11 cellular contexts compared by ENCODE assay signal in the genomic region with DNA sequence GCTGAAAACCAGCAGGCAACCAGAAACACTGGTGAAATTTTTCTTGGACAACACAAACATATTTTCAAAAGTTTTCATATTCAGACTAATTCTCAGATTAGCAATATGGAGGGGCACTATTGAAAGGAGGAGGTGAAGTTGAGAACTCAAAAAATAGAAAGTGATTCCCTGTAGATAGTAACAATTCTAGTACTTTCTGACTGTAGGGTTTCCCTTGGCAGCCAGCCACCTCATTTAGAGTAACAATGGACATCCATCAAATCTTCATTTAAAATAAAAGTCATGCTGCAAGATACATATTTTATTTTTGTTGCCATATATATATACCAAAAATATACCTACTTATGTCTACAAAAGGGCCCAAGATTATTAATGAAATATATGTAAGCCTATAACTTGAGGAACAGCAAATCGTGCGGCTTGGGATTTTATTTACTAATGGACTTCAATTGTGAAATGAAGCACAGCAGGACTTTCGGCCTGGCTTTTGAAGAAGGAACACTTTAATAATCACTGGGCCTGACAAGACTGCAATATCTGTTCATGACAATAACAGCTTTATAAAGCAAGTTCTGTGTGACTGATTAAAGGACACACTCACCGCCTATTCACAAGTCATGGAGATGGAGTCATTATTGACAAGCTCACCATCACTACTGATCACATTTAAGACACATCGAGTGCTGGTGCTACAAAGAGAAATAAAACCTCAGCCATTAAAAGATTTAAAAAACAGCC. TPM values are rescaled to one million over a fixed set of nuclear protein-coding genes. Genes with fewer than 3 reads are reported as not detected.
DNase-seq lines count a peak whose midpoint lies in the region; ATAC-seq lines count a peak whose summit lies in the region.
"Had no signal": no experiment of that assay in that cellular context is flagged by ENCODE, and none has a peak within 500 bp of the region (broad histone marks: within the 10 kb centered on the region; RNA-seq: fewer than 3 reads in every experiment).

No MANE protein-coding gene starts in this region.

- peak; percentile 52 for DNase-seq in activated naive CD4-positive, alpha-beta T cell treated with anti-CD3 and anti-CD28 coated beads for 36 hours
- no peak for DNase-seq in activated naive CD4-positive, alpha-beta T cell (lab: John Stamatoyannopoulos, UW)
- peak; percentile 31 for DNase-seq in NCI-H460 (ENCODE audit: extremely low read depth, low read depth)
- no peak for DNase-seq in effector memory CD8-positive, alpha-beta T cell
- DNase-seq in substantia nigra (lab: John Stamatoyannopoulos, UW): peak in 10 of 49 donors; percentile 15 to 86 (median 26)
- no peak for DNase-seq in left lobe of liver (ENCODE audit: low spot score)
- DNase-seq in NCI-H187 treated with DMSO at 0.1 percent for 48 hours (lab: John Stamatoyannopoulos, UW): no peak
- DNase-seq in KG1 (lab: John Stamatoyannopoulos, UW): no peak
- DNase-seq: activated CD4-positive, alpha-beta T cell treated with anti-CD3 and anti-CD28 coated beads for 1 hour; NCI-H2171; uterus had no signal

- CTCF ChIA-PET in activated naive CD4-positive, alpha-beta T cell treated with anti-CD3 and anti-CD28 coated beads for 36 hours (lab: Charles Lee): interaction anchor here (1.6 kb wide), 2 partner anchors 98 to 250 kb away, joined by 4 read pairs; no protein-coding TSS in a partner anchor

- H3K9me3 Mint-ChIP-seq in activated naive CD4-positive, alpha-beta T cell treated with anti-CD3 and anti-CD28 coated beads for 36 hours: no peaks in the 10 kb centered on the region
- no peaks in the 10 kb centered on the region for H3K9me3 Mint-ChIP-seq in effector memory CD8-positive, alpha-beta T cell

- H3K27ac Mint-ChIP-seq in activated naive CD4-positive, alpha-beta T cell treated with anti-CD3 and anti-CD28 coated beads for 36 hours: peak overlapping the region; percentile 96
- H3K27ac Mint-ChIP-seq in effector memory CD8-positive, alpha-beta T cell: peak overlapping the region; percentile 98 to 99

- peak overlapping the region; percentile 2 for H3K4me3 Mint-ChIP-seq in activated naive CD4-positive, alpha-beta T cell treated with anti-CD3 and anti-CD28 coated beads for 36 hours
- peak overlapping the region in 1 of 2 donors; percentile 92 for H3K4me3 Mint-ChIP-seq in effector memory CD8-positive, alpha-beta T cell

- H3K27ac ChIP-seq in substantia nigra (ENCODE audit: low read depth, low read length, poor library complexity, severe bottlenecking): peak overlapping the region; percentile 64

- no peaks in the 10 kb centered on the region for H3K36me3 Mint-ChIP-seq in activated naive CD4-positive, alpha-beta T cell treated with anti-CD3 and anti-CD28 coated beads for 36 hours (ENCODE audit: low read depth)
- peaks cover 47% of the 10 kb centered on the region for H3K36me3 Mint-ChIP-seq in effector memory CD8-positive, alpha-beta T cell (ENCODE audit: insufficient read depth)

- H3K27me3 Mint-ChIP-seq in activated naive CD4-positive, alpha-beta T cell treated with anti-CD3 and anti-CD28 coated beads for 36 hours (ENCODE audit: low read depth): no peaks in the 10 kb centered on the region
- H3K27me3 Mint-ChIP-seq in effector memory CD8-positive, alpha-beta T cell: no peaks in the 10 kb centered on the region

- no peak for ATAC-seq in effector memory CD8-positive, alpha-beta T cell (replicated peaks)
- no peak for ATAC-seq in left lobe of liver

- peaks cover 47% of the 10 kb centered on the region for H3K4me1 Mint-ChIP-seq in activated naive CD4-positive, alpha-beta T cell treated with anti-CD3 and anti-CD28 coated beads for 36 hours (ENCODE audit: low read depth)
- H3K4me1 Mint-ChIP-seq in effector memory CD8-positive, alpha-beta T cell (ENCODE audit: low read depth in 2 of 2): peaks cover 14 to 33% of the 10 kb centered on the region in 2 donors

- intact Hi-C loops in activated naive CD4-positive, alpha-beta T cell treated with anti-CD3 and anti-CD28 coated beads for 36 hours (cut with micrococcal nuclease): no loop called here

RNA-seq across cellular contexts. Expression of a gene that starts 6.8 kb away (rescaled TPM):
- 10 to 100 TPM; 29.7 to 32.9 TPM for total RNA-seq in activated naive CD4-positive, alpha-beta T cell treated with anti-CD3 and anti-CD28 coated beads for 36 hours
- 4.8 and 5.7 TPM in 2 replicates for total RNA-seq in NCI-H460 (2014; rRNA removed; shearing (Covaris generic))
- 7.2 and 9.4 TPM in 2 replicates for polyA plus RNA-seq in NCI-H460 (2014; cell fraction: nucleus; rRNA removed)
- 0.91 TPM for total RNA-seq in left lobe of liver

Comparison
In these comparisons a context has a peak if more than half of its experiments do, and no peak if none do; other contexts are left out.
1. DNase-seq: peak in activated naive CD4-positive, alpha-beta T cell treated with anti-CD3 and anti-CD28 coated beads for 36 hours (single experiment) and NCI-H460 (single experiment); none in activated naive CD4-positive, alpha-beta T cell (0 of 4), effector memory CD8-positive, alpha-beta T cell (0 of 3), left lobe of liver (single experiment), NCI-H187 treated with DMSO at 0.1 percent for 48 hours (single experiment) and KG1 (single experiment).